8 cellular contexts compared by ENCODE assay signal in genomic region chr10:98929709-98930108, GRCh38.
"Had no signal": no experiment of that assay in that cellular context is flagged by ENCODE, and none has a peak within 500 bp of the region (broad histone marks: within the 10 kb centered on the region; RNA-seq: fewer than 3 reads in every experiment).

No MANE protein-coding gene starts in this region.

- H3K4me2 ChIP-seq: KMS-11 had no signal

- H3K27ac ChIP-seq: HL-60, KMS-11 had no signal

- FAIRE-seq: HepG2, HTR-8/SVneo had no signal

- H3K9ac ChIP-seq: KMS-11 had no signal

- ATAC-seq: HepG2 had no signal

- DNase-seq: IMR-90, Karpas-422, KBM-7, KG1 had no signal
